1 cellular context compared by ENCODE assay signal in genomic region chr22:39532215-39533071, GRCh38.
A peak's percentile ranks its signal among the peaks of the same experiment; 100 is the strongest.
TF ChIP-seq lines count a peak whose summit lies in the region.

Gene RPS19BP1 (minus strand): TSS chr22:39532748. CDS start chr22:39532738, 10 bp downstream.

TF ChIP-seq in HepG2, 621 proteins besides CTCF, POLR2A, EP300 and RAD21 (continued from another document and continues in another):
- TF ChIP-seq KIAA2018 (CRISPR knock-in tag; IDR thresholded peaks at IDR 0.05; ENCODE audit: borderline replicate concordance) = no peak; the same call in 1 of the 2 replicates
- TF ChIP-seq TBX2 (CRISPR knock-in tag; IDR thresholded peaks at IDR 0.05; ENCODE audit: borderline replicate concordance) = peak; percentile 86
- peak; percentile 29; the same call in 1 of the 2 replicates for TF ChIP-seq KLF12 (CRISPR knock-in tag; IDR thresholded peaks at IDR 0.05; ENCODE audit: borderline replicate concordance)
- no peak for TF ChIP-seq ZNF496 (CRISPR knock-in tag; IDR thresholded peaks at IDR 0.05; ENCODE audit: insufficient replicate concordance)
- TF ChIP-seq ARNT2 (CRISPR knock-in tag; IDR thresholded peaks at IDR 0.05; ENCODE audit: low read depth) = peak; percentile 14; the same call in 1 of the 2 replicates
- no peak for TF ChIP-seq USF2 (IDR thresholded peaks at IDR 0.05; ENCODE audit: low read depth, low read length)
- 0 out of 2 replicates have a peak, but pooled peaks have one; percentile 34 for TF ChIP-seq USF2 (CRISPR knock-in tag; IDR thresholded peaks at IDR 0.05; ENCODE audit: borderline replicate concordance)
- TF ChIP-seq IKZF1 (IDR thresholded peaks at IDR 0.05) = no peak
- TF ChIP-seq CHD2 (IDR thresholded peaks at IDR 0.05; ENCODE audit: low read depth, low read length) = peak; percentile 62; the same call in 1 of the 2 replicates
- no peak for TF ChIP-seq ZNF207 (IDR thresholded peaks at IDR 0.05; ENCODE audit: borderline replicate concordance)
- peak; percentile 75; the same call in 1 of the 2 replicates for TF ChIP-seq ZSCAN9 (CRISPR knock-in tag; IDR thresholded peaks at IDR 0.05; ENCODE audit: borderline replicate concordance)
- no peak for TF ChIP-seq ZBTB10 (CRISPR knock-in tag; IDR thresholded peaks at IDR 0.05; ENCODE audit: borderline replicate concordance)
- no peak for TF ChIP-seq ZNF224 (CRISPR knock-in tag; IDR thresholded peaks at IDR 0.05)
- TF ChIP-seq POLR2AphosphoS5 (IDR thresholded peaks at IDR 0.05; ENCODE audit: low read depth, low read length) = peak; percentile 92
- peak; percentile 93 for TF ChIP-seq ZNF572 (CRISPR knock-in tag; IDR thresholded peaks at IDR 0.05)
- peak; percentile 63 for TF ChIP-seq PRDM15 (CRISPR knock-in tag; IDR thresholded peaks at IDR 0.05)
- peak; percentile 83 for TF ChIP-seq NFYB (CRISPR knock-in tag; IDR thresholded peaks at IDR 0.05)
- peak; percentile 48; the same call in 1 of the 2 replicates for TF ChIP-seq BORCS8-MEF2B (CRISPR knock-in tag; IDR thresholded peaks at IDR 0.05)
- peak; percentile 67; the same call in 1 of the 2 replicates for TF ChIP-seq ZNF350 (CRISPR knock-in tag; IDR thresholded peaks at IDR 0.05; ENCODE audit: borderline replicate concordance, low read depth)
- peak; percentile 67; the same call in 1 of the 2 replicates for TF ChIP-seq GMEB1 (CRISPR knock-in tag; IDR thresholded peaks at IDR 0.05; ENCODE audit: borderline replicate concordance)
- no peak for TF ChIP-seq SP140L (CRISPR knock-in tag; IDR thresholded peaks at IDR 0.05; ENCODE audit: borderline replicate concordance)
- 0 out of 2 replicates have a peak, but pooled peaks have one; percentile 24 for TF ChIP-seq NCOA2 (CRISPR knock-in tag; IDR thresholded peaks at IDR 0.05)
- no peak for TF ChIP-seq ARNT (IDR thresholded peaks at IDR 0.05)
- no peak; the same call in 1 of the 2 replicates for TF ChIP-seq WIZ (CRISPR knock-in tag; IDR thresholded peaks at IDR 0.05)
- no peak for TF ChIP-seq ZNF75D (CRISPR knock-in tag; IDR thresholded peaks at IDR 0.05; ENCODE audit: borderline replicate concordance)
- peak; percentile 56 for TF ChIP-seq ATF2 (CRISPR knock-in tag; IDR thresholded peaks at IDR 0.05)
- no peak for TF ChIP-seq ZNF790 (CRISPR knock-in tag; IDR thresholded peaks at IDR 0.05; ENCODE audit: borderline replicate concordance)
- no peak; the same call in 1 of the 2 replicates for TF ChIP-seq BHLHE40 (IDR thresholded peaks at IDR 0.05; ENCODE audit: low read length)
- TF ChIP-seq ZNF766 (CRISPR knock-in tag; IDR thresholded peaks at IDR 0.05; ENCODE audit: borderline replicate concordance) = 0 out of 2 replicates have a peak, but pooled peaks have one; percentile 49
- peak; percentile 19; the same call in 1 of the 2 replicates for TF ChIP-seq NFKBIZ (CRISPR knock-in tag; IDR thresholded peaks at IDR 0.05)
- no peak for TF ChIP-seq ZNF660 (CRISPR knock-in tag; IDR thresholded peaks at IDR 0.05; ENCODE audit: borderline replicate concordance, low read depth)
- TF ChIP-seq ZNF607 (CRISPR knock-in tag; IDR thresholded peaks at IDR 0.05; ENCODE audit: borderline replicate concordance) = peak; percentile 91
- TF ChIP-seq ZBTB2 (CRISPR knock-in tag; IDR thresholded peaks at IDR 0.05; ENCODE audit: low read depth) = peak; percentile 23; the same call in 1 of the 2 replicates
- TF ChIP-seq ZBTB7B (CRISPR knock-in tag; IDR thresholded peaks at IDR 0.05) = no peak
- TF ChIP-seq ADNP (CRISPR knock-in tag; IDR thresholded peaks at IDR 0.05) = no peak
- peak; percentile 76 for TF ChIP-seq XRCC5 (optimal IDR thresholded peaks at IDR 0.05; ENCODE audit: low read length)
- TF ChIP-seq FOSL2 (CRISPR knock-in tag; IDR thresholded peaks at IDR 0.05) = peak; percentile 23; the same call in 1 of the 2 replicates
- TF ChIP-seq ZBTB20 (CRISPR knock-in tag; IDR thresholded peaks at IDR 0.05; ENCODE audit: borderline replicate concordance, low read depth) = no peak
- TF ChIP-seq NFE2L1 (CRISPR knock-in tag; IDR thresholded peaks at IDR 0.05; ENCODE audit: borderline replicate concordance) = peak; percentile 69
- TF ChIP-seq MTA3 (CRISPR knock-in tag; IDR thresholded peaks at IDR 0.05) = no peak
